Comparison of ENCODE assay signal across 8 cellular contexts in genomic region chr2:37389984-37390765, GRCh38. TPM values are rescaled to one million over a fixed set of nuclear protein-coding genes. Genes with fewer than 3 reads are reported as not detected.
DNase-seq lines count a peak whose midpoint lies in the region; ATAC-seq and TF ChIP-seq lines count a peak whose summit lies in the region.

No MANE protein-coding gene starts in this region.

- DNase-seq in NCI-H82 (lab: John Stamatoyannopoulos, UW), result peak; percentile 64
- no peak for DNase-seq in NCI-H82 treated with DMSO at 0.1 percent for 48 hours (lab: John Stamatoyannopoulos, UW; ENCODE audit: unreplicated experiment)
- DNase-seq in NCI-H1694 treated with DMSO at 0.1 percent for 48 hours (lab: John Stamatoyannopoulos, UW), result peak; percentile 19
- DNase-seq in activated CD4-positive, alpha-beta T cell treated with anti-CD3 and anti-CD28 coated beads, Interleukin-2, amount 50 U/mL, for 4 hours, result peak; percentile 48 to 49
- DNase-seq in epithelial cell of proximal tubule (ENCODE audit: low read depth), result peak; percentile 96
- DNase-seq in posterior cingulate gyrus, result peak in 6 of 10 donors; percentile 19 to 88 (median 44)
- DNase-seq in globus pallidus (ENCODE audit: low spot score), result no peak

- peak; percentile 9 for TF ChIP-seq CTCF in epithelial cell of proximal tubule (conservative IDR thresholded peaks at IDR 0.05; ENCODE audit: low read depth, low read length)

- intact Hi-C loops in posterior cingulate gyrus (cut with DNase I), result no loop called here

- H3K4me3 ChIP-seq in epithelial cell of proximal tubule (ENCODE audit: low read depth, low read length), result no peak overlapping the region

- ATAC-seq in HG02678 (IDR thresholded peaks at IDR 0.05; ENCODE audit: unreplicated experiment), result peak; percentile 92

RNA-seq across cellular contexts. Expression of gene QPCT, which starts 45.7 kb away (rescaled TPM):
- 26.4 and 52.3 TPM in 2 replicates for total RNA-seq in epithelial cell of proximal tubule

Comparison
In these comparisons a context has a peak if more than half of its experiments do, and no peak if none do; other contexts are left out.
1. DNase-seq: peak in NCI-H82 (single experiment), NCI-H1694 treated with DMSO at 0.1 percent for 48 hours (single experiment), activated CD4-positive, alpha-beta T cell treated with anti-CD3 and anti-CD28 coated beads, Interleukin-2, amount 50 U/mL, for 4 hours (2 of 2), epithelial cell of proximal tubule (single experiment) and posterior cingulate gyrus (6 of 10); none in NCI-H82 treated with DMSO at 0.1 percent for 48 hours (single experiment) and globus pallidus (single experiment).